In genomic region chr20:47337413-47337812, GRCh38 we compare ENCODE assay signal across 2 cellular contexts.
TF ChIP-seq lines count a peak whose summit lies in the region.

No MANE protein-coding gene starts in this region.

TF ChIP-seq in K562, 482 proteins besides CTCF, POLR2A, EP300 and RAD21:
- TF ChIP-seq BCL6 (CRISPR knock-in tag; IDR thresholded peaks at IDR 0.05), result no peak
- TF ChIP-seq ZBTB11 (CRISPR knock-in tag; IDR thresholded peaks at IDR 0.05), result peak in 1 of 3 experiments; percentile 87; a peak in 2 of 6 replicates
- no peak for TF ChIP-seq KAT2B (IDR thresholded peaks at IDR 0.05; ENCODE audit: low read depth, low read length)
- no peak for TF ChIP-seq ZNF431 (CRISPR knock-in tag; IDR thresholded peaks at IDR 0.05)
- no peak for TF ChIP-seq MED1 (CRISPR knock-in tag; IDR thresholded peaks at IDR 0.05; ENCODE audit: borderline replicate concordance)
- TF ChIP-seq SUPT5H (IDR thresholded peaks at IDR 0.05), result no peak
- no peak for TF ChIP-seq SREBF2 (CRISPR knock-in tag; IDR thresholded peaks at IDR 0.05)
- TF ChIP-seq CBFB (CRISPR knock-in tag; IDR thresholded peaks at IDR 0.05), result no peak
- TF ChIP-seq SNRNP70 (optimal IDR thresholded peaks at IDR 0.05; ENCODE audit: low read depth, low read length), result no peak
- peak; percentile 54 for TF ChIP-seq RBM25 (IDR thresholded peaks at IDR 0.05; ENCODE audit: low read depth, low read length, severe bottlenecking)

TF ChIP-seq in liver, 16 proteins besides CTCF, POLR2A, EP300 and RAD21:
- no peak for TF ChIP-seq NR2F2 (IDR thresholded peaks at IDR 0.05)
- TF ChIP-seq SP1 (IDR thresholded peaks at IDR 0.05), result no peak
- no peak for TF ChIP-seq ZBTB33 (IDR thresholded peaks at IDR 0.05)
- no peak for TF ChIP-seq YY1 (IDR thresholded peaks at IDR 0.05)
- TF ChIP-seq HNF4A (conservative IDR thresholded peaks at IDR 0.05), result no peak
- no peak for TF ChIP-seq JUND (IDR thresholded peaks at IDR 0.05)
- TF ChIP-seq HNF4G (IDR thresholded peaks at IDR 0.05), result no peak
- TF ChIP-seq, protein P1, sequence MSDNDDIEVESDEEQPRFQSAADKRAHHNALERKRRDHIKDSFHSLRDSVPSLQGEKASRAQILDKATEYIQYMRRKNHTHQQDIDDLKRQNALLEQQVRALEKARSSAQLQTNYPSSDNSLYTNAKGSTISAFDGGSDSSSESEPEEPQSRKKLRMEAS (IDR thresholded peaks at IDR 0.05), result no peak
- no peak for TF ChIP-seq FOXA1 (IDR thresholded peaks at IDR 0.05)
- TF ChIP-seq RXRA (IDR thresholded peaks at IDR 0.05), result no peak
- no peak for TF ChIP-seq GABPA (IDR thresholded peaks at IDR 0.05 in 1 of 2, conservative IDR thresholded peaks at IDR 0.05 in 1 of 2)
- no peak for TF ChIP-seq FOXA2 (IDR thresholded peaks at IDR 0.05)
- TF ChIP-seq, protein P2, sequence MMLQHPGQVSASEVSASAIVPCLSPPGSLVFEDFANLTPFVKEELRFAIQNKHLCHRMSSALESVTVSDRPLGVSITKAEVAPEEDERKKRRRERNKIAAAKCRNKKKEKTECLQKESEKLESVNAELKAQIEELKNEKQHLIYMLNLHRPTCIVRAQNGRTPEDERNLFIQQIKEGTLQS (IDR thresholded peaks at IDR 0.05), result no peak
- no peak for TF ChIP-seq REST (IDR thresholded peaks at IDR 0.05)
- no peak for TF ChIP-seq TAF1 (conservative IDR thresholded peaks at IDR 0.05)
- TF ChIP-seq EGR1 (IDR thresholded peaks at IDR 0.05; ENCODE audit: low read depth in 2 of 2), result no peak
